ENCODE assay signal across 24 cellular contexts in genomic region chr14:59890676-59891075, GRCh38. TPM values are rescaled to one million over a fixed set of nuclear protein-coding genes. Genes with fewer than 3 reads are reported as not detected.
"Had no signal": no experiment of that assay in that cellular context is flagged by ENCODE, and none has a peak within 500 bp of the region (broad histone marks: within the 10 kb centered on the region; RNA-seq: fewer than 3 reads in every experiment).

No MANE protein-coding gene starts in this region.

- DNase-seq: activated CD4-positive, alpha-beta T cell treated with anti-CD3 and anti-CD28 coated beads, Interleukin-2, amount 50 U/mL, for 1 hour; activated CD4-positive, CD25-positive, alpha-beta regulatory T cell treated with anti-CD3 and anti-CD28 coated beads, Interleukin-2, amount 50 U/mL, for 72 hours; activated CD8-positive, alpha-beta memory T cell treated with anti-CD3 and anti-CD28 coated beads, Interleukin-2, amount 50 U/mL, for 4 hours; activated effector memory CD4-positive, alpha-beta T cell treated with anti-CD3 and anti-CD28 coated beads, Interleukin-2, amount 50 U/mL, for 16 hours; activated naive CD4-positive, alpha-beta T cell treated with anti-CD3 and anti-CD28 coated beads, Interleukin-2, amount 50 U/mL, for 16 hours; activated T-cell treated with anti-CD3 and anti-CD28 coated beads, Interleukin-2, amount 50 U/mL, for 72 hours; aorta; effector CD8-positive, alpha-beta T cell; gastrocnemius medialis; heart right ventricle; left lung; mammary epithelial cell; retina; spleen; stimulated activated CD4-positive, alpha-beta T cell treated with anti-CD3 and anti-CD28 coated beads, Interleukin-4, amount 100 ng/mL, for 4 hours; upper lobe of right lung had no signal

- H3K36me3 Mint-ChIP-seq: stimulated activated memory B cell treated with anti-CD40 and anti-IgM and Interleukin-4, amounts not matched to agents 10 μg/mL and 1 μg/mL and 100 μg/mL, for 72 hours had no signal

- ATAC-seq: activated T-cell treated with anti-CD3 and anti-CD28 coated beads, Interleukin-2, amount 50 U/mL, for 72 hours; esophagus mucosa; gastrocnemius medialis; heart right ventricle; left lung; stimulated activated memory B cell treated with anti-CD40 and anti-IgM and Interleukin-4, amounts not matched to agents 10 μg/mL and 1 μg/mL and 100 μg/mL, for 72 hours; upper lobe of right lung had no signal

- H3K9me3 Mint-ChIP-seq: activated T-cell treated with anti-CD3 and anti-CD28 coated beads, Interleukin-2, amount 50 U/mL, for 72 hours; central memory CD8-positive, alpha-beta T cell; dendritic cell treated with granulocyte-macrophage colony-stimulating factor and Interleukin-4, amounts not matched to agents 40 ng/mL and 50 ng/mL, for 4 days; neural crest cell; stimulated activated memory B cell treated with anti-CD40 and anti-IgM and Interleukin-4, amounts not matched to agents 10 μg/mL and 1 μg/mL and 100 μg/mL, for 72 hours had no signal

- H3K4me3 Mint-ChIP-seq: activated T-cell treated with anti-CD3 and anti-CD28 coated beads, Interleukin-2, amount 50 U/mL, for 72 hours; central memory CD8-positive, alpha-beta T cell; dendritic cell treated with granulocyte-macrophage colony-stimulating factor and Interleukin-4, amounts not matched to agents 40 ng/mL and 50 ng/mL, for 4 days; neural crest cell; stimulated activated memory B cell treated with anti-CD40 and anti-IgM and Interleukin-4, amounts not matched to agents 10 μg/mL and 1 μg/mL and 100 μg/mL, for 72 hours had no signal

- H3K4me1 Mint-ChIP-seq: central memory CD8-positive, alpha-beta T cell; neural crest cell; stimulated activated memory B cell treated with anti-CD40 and anti-IgM and Interleukin-4, amounts not matched to agents 10 μg/mL and 1 μg/mL and 100 μg/mL, for 72 hours had no signal

RNA-seq across cellular contexts. Expression of gene RTN1, which starts 20.1 kb away (rescaled TPM):
- total RNA-seq: activated T-cell treated with anti-CD3 and anti-CD28 coated beads, Interleukin-2, amount 50 U/mL, for 72 hours had no signal

RNA-seq across cellular contexts. Expression of gene LRRC9, which starts 29.3 kb away (rescaled TPM):
- total RNA-seq: activated T-cell treated with anti-CD3 and anti-CD28 coated beads, Interleukin-2, amount 50 U/mL, for 72 hours; aorta; kidney epithelial cell; mammary epithelial cell; mononuclear cell; posterior vena cava; spleen; upper lobe of right lung had no signal
